35 cellular contexts compared by ENCODE assay signal in genomic region chr4:80694178-80694577, GRCh38.
DNase-seq lines count a peak whose midpoint lies in the region; TF ChIP-seq lines count a peak whose summit lies in the region.
"Had no signal": no experiment of that assay in that cellular context is flagged by ENCODE, and none has a peak within 500 bp of the region (broad histone marks: within the 10 kb centered on the region; RNA-seq: fewer than 3 reads in every experiment).

No MANE protein-coding gene starts in this region.

- H3K36me3 Mint-ChIP-seq in MCF 10A (ENCODE audit: insufficient read depth, unreplicated experiment): no peaks in the 10 kb centered on the region
- H3K36me3 Mint-ChIP-seq: CD8-positive, alpha-beta memory T cell had no signal

- BruUV-seq in MCF 10A (replicated peaks; lab: Mats Ljungman, UMichigan): no TSS peak

- H3K4me3 Mint-ChIP-seq in MCF 10A (ENCODE audit: unreplicated experiment): no peak overlapping the region
- H3K4me3 Mint-ChIP-seq: activated T-cell treated with anti-CD3 and anti-CD28 coated beads, Interleukin-2, amount 50 U/mL, for 72 hours; B cell; CD8-positive, alpha-beta memory T cell; effector memory CD8-positive, alpha-beta T cell had no signal

- no peak overlapping the region for H3K27ac ChIP-seq in breast epithelium
- H3K27ac ChIP-seq: A549, adrenal gland, cardiac muscle cell, esophagus squamous epithelium, gastroesophageal sphincter, left ventricle myocardium inferior, PC-9, testis, uterus, WERI-Rb-1 had no signal

- H3K27me3 ChIP-seq in breast epithelium: no peaks in the 10 kb centered on the region
- H3K27me3 ChIP-seq: adrenal gland, cardiac muscle cell, esophagus squamous epithelium, gastroesophageal sphincter, testis, uterus had no signal

- no peak for TF ChIP-seq POLR2A in breast epithelium (IDR thresholded peaks at IDR 0.05)

- H3K9me3 ChIP-seq in breast epithelium: no peaks in the 10 kb centered on the region
- H3K9me3 ChIP-seq: A549, adrenal gland, esophagus squamous epithelium, gastroesophageal sphincter, testis, uterus had no signal

- CTCF ChIA-PET in MCF 10A (lab: Yijun Ruan, JAX): interaction anchor here (0.6 to 0.7 kb wide), 3 partner anchors 19 to 261 kb away, joined by 3 read pairs; no protein-coding TSS in a partner anchor

- H3K4me1 ChIP-seq in breast epithelium: no peaks in the 10 kb centered on the region
- H3K4me1 ChIP-seq: A549, adrenal gland, gastroesophageal sphincter, left ventricle myocardium inferior, testis, uterus had no signal

- POLR2A ChIA-PET in MCF 10A (lab: Yijun Ruan, JAX): interaction anchor here (1.5 kb wide), 1 partner anchor 12 kb away, joined by 5 read pairs; no protein-coding TSS in a partner anchor

- in situ Hi-C loops in SK-MEL-5 (cut with HindIII; ENCODE audit: low pct_unique_long_range_greater_than_20kb, low sequenced_read_pairs): no loop called here
- in situ Hi-C loops in ACHN (cut with HindIII; ENCODE audit: low pct_ligation_motif_present, low pct_unique_long_range_greater_than_20kb, low sequenced_read_pairs): no loop called here

- intact Hi-C loops in MCF 10A (cut with micrococcal nuclease): no loop called here
- intact Hi-C loops in breast epithelium (cut with DNase I; ENCODE audit: low total_unique reads): no loop called here
- intact Hi-C loops in head of caudate nucleus (cut with DNase I): no loop called here

- TF ChIP-seq CTCF in MCF 10A (IDR thresholded peaks at IDR 0.05; ENCODE audit: unreplicated experiment) (no peak), breast epithelium (IDR thresholded peaks at IDR 0.05) (no peak), epithelial cell of proximal tubule (conservative IDR thresholded peaks at IDR 0.05; ENCODE audit: low read depth, low read length) (no peak)

- no peaks in the 10 kb centered on the region for H3K27me3 Mint-ChIP-seq in MCF 10A (ENCODE audit: insufficient read depth, unreplicated experiment)
- H3K27me3 Mint-ChIP-seq: B cell; effector memory CD8-positive, alpha-beta T cell; progenitor cell of endocrine pancreas had no signal

- peak overlapping the region; percentile 31 for H3K27ac Mint-ChIP-seq in MCF 10A (ENCODE audit: low read depth, unreplicated experiment)
- H3K27ac Mint-ChIP-seq: activated T-cell treated with anti-CD3 and anti-CD28 coated beads, Interleukin-2, amount 50 U/mL, for 72 hours; B cell; CD8-positive, alpha-beta memory T cell; effector memory CD8-positive, alpha-beta T cell; progenitor cell of endocrine pancreas had no signal

- H3K36me3 ChIP-seq in breast epithelium: no peaks in the 10 kb centered on the region
- H3K36me3 ChIP-seq: adrenal gland, cardiac muscle cell, esophagus squamous epithelium, gastroesophageal sphincter, left ventricle myocardium inferior, uterus, WERI-Rb-1 had no signal

- H3K4me3 ChIP-seq in breast epithelium: no peak overlapping the region
- no peak overlapping the region for H3K4me3 ChIP-seq in epithelial cell of proximal tubule (ENCODE audit: low read depth, low read length)
- H3K4me3 ChIP-seq: A549, adrenal gland, cardiac muscle cell, esophagus squamous epithelium, gastroesophageal sphincter, left ventricle myocardium inferior, PC-9, testis, uterus had no signal

- H3K4me1 Mint-ChIP-seq in MCF 10A (ENCODE audit: insufficient read depth, unreplicated experiment): no peaks in the 10 kb centered on the region
- H3K4me1 Mint-ChIP-seq: B cell; CD8-positive, alpha-beta memory T cell had no signal

- no peaks in the 10 kb centered on the region for H3K9me3 Mint-ChIP-seq in MCF 10A (ENCODE audit: unreplicated experiment)
- H3K9me3 Mint-ChIP-seq: activated T-cell treated with anti-CD3 and anti-CD28 coated beads, Interleukin-2, amount 50 U/mL, for 72 hours; effector memory CD8-positive, alpha-beta T cell had no signal

- DNase-seq in MCF 10A (ENCODE audit: unreplicated experiment) (no peak), breast epithelium (ENCODE audit: low spot score in 2 of 2) (no peak), SK-MEL-5 (ENCODE audit: low read depth, low spot score) (peak; percentile 3), epithelial cell of proximal tubule (ENCODE audit: low read depth) (peak; percentile 16), inferior parietal cortex (ENCODE audit: extremely low spot score) (no peak), ACHN (no peak), head of caudate nucleus (no peak)
- no peak for DNase-seq in stimulated activated CD4-positive, alpha-beta T cell treated with anti-CD3 and anti-CD28 coated beads, Interleukin-2, amount 100 ng/mL, for 24 hours
- DNase-seq: activated CD4-positive, alpha-beta T cell treated with anti-CD3 and anti-CD28 coated beads, Interleukin-2, amount 50 U/mL, for 1 hour; activated naive CD4-positive, alpha-beta T cell treated with Interleukin-2 at 50 U/mL for 16 hours; activated T-cell treated with anti-CD3 and anti-CD28 coated beads, Interleukin-2, amount 50 U/mL, for 72 hours; adrenal gland; CD8-positive, alpha-beta memory T cell; cortex of kidney; effector memory CD8-positive, alpha-beta T cell; esophagus squamous epithelium; H7; hippocampal formation; KBM-7; left ventricle myocardium inferior; NCI-H2107; NCI-H510A; SHP77; stimulated activated naive CD8-positive, alpha-beta T cell treated with anti-CD3 and anti-CD28 coated beads, Interleukin-15, Interleukin-2, amounts not matched to agents 100 U/mL and 50 U/mL, for 24 hours; SW 1271; T-helper 9 cell; testis; uterus; WERI-Rb-1 had no signal

Comparison
In these comparisons a context has a peak if more than half of its experiments do, and no peak if none do; other contexts are left out.
1. DNase-seq: peak in SK-MEL-5 (single experiment) and epithelial cell of proximal tubule (single experiment); none in MCF 10A (single experiment), breast epithelium (0 of 2), inferior parietal cortex (single experiment), stimulated activated CD4-positive, alpha-beta T cell treated with anti-CD3 and anti-CD28 coated beads, Interleukin-2, amount 100 ng/mL, for 24 hours (0 of 2), ACHN (single experiment) and head of caudate nucleus (0 of 42).